19 cellular contexts compared by ENCODE assay signal in genomic region chr6:26335631-26336323, GRCh38. TPM values are rescaled to one million over a fixed set of nuclear protein-coding genes. Genes with fewer than 3 reads are reported as not detected.
DNase-seq lines count a peak whose midpoint lies in the region; ATAC-seq and TF ChIP-seq lines count a peak whose summit lies in the region.
"Had no signal": no experiment of that assay in that cellular context is flagged by ENCODE, and none has a peak within 500 bp of the region (broad histone marks: within the 10 kb centered on the region; RNA-seq: fewer than 3 reads in every experiment).

No MANE protein-coding gene starts in this region.

- H3K4me2 ChIP-seq in KMS-11, result peak overlapping the region; percentile 33; the same call in 1 of the 2 replicates
- no peak overlapping the region for H3K4me2 ChIP-seq in neural progenitor cell

- H2AFZ ChIP-seq in KMS-11 (ENCODE audit: low read depth) (peak overlapping the region; percentile 23), neural progenitor cell (replicated peaks) (no peak overlapping the region)

- no peaks in the 10 kb centered on the region for H3K9me3 Mint-ChIP-seq in activated CD8-positive, alpha-beta T cell treated with anti-CD3 and anti-CD28 coated beads, Interleukin-2, amount 10 ng/mL, durations not matched to agents 7 days and 5 days (ENCODE audit: insufficient read depth)
- H3K9me3 Mint-ChIP-seq in activated CD8-positive, alpha-beta T cell treated with anti-CD3 and anti-CD28 coated beads for 36 hours, result no peaks in the 10 kb centered on the region
- H3K9me3 Mint-ChIP-seq in activated CD4-positive, alpha-beta memory T cell treated with anti-CD3 and anti-CD28 coated beads, Interleukin-2, amount 10 ng/mL, durations not matched to agents 7 days and 5 days, result no peaks in the 10 kb centered on the region
- H3K9me3 Mint-ChIP-seq in neural progenitor cell, result no peaks in the 10 kb centered on the region
- H3K9me3 Mint-ChIP-seq: activated T-cell treated with anti-CD3 and anti-CD28 coated beads, Interleukin-2, amount 50 U/mL, for 4 hours had no signal

- peaks cover 2% of the 10 kb centered on the region for H3K36me3 Mint-ChIP-seq in activated CD8-positive, alpha-beta T cell treated with anti-CD3 and anti-CD28 coated beads, Interleukin-2, amount 10 ng/mL, durations not matched to agents 7 days and 5 days (ENCODE audit: low read depth)
- peaks cover 1% of the 10 kb centered on the region for H3K36me3 Mint-ChIP-seq in activated CD8-positive, alpha-beta T cell treated with anti-CD3 and anti-CD28 coated beads for 36 hours (ENCODE audit: low read depth)
- no peaks in the 10 kb centered on the region for H3K36me3 Mint-ChIP-seq in activated CD4-positive, alpha-beta memory T cell treated with anti-CD3 and anti-CD28 coated beads, Interleukin-2, amount 10 ng/mL, durations not matched to agents 7 days and 5 days (ENCODE audit: low read depth)
- H3K36me3 Mint-ChIP-seq in neural progenitor cell, result no peaks in the 10 kb centered on the region

- TF ChIP-seq CTCF in activated CD8-positive, alpha-beta T cell treated with anti-CD3 and anti-CD28 coated beads for 36 hours (IDR thresholded peaks at IDR 0.05), result no peak
- no peak for TF ChIP-seq CTCF in KMS-11 (conservative IDR thresholded peaks at IDR 0.05; ENCODE audit: low read depth, low read length)
- TF ChIP-seq CTCF in neural progenitor cell (IDR thresholded peaks at IDR 0.05), result no peak

- peaks cover 5% of the 10 kb centered on the region for H3F3A ChIP-seq in neural progenitor cell (ENCODE audit: low read depth)

- H3K4me1 ChIP-seq in KMS-11 (ENCODE audit: low read depth, poor library complexity, severe bottlenecking), result peaks cover 66% of the 10 kb centered on the region
- H3K4me1 ChIP-seq in neural progenitor cell, result peaks cover 8% of the 10 kb centered on the region
- H3K4me1 ChIP-seq: gastrocnemius medialis, tibial nerve had no signal

- H3K27me3 ChIP-seq in KMS-11 (ENCODE audit: insufficient read depth, low read depth), result no peaks in the 10 kb centered on the region
- peaks cover 31% of the 10 kb centered on the region for H3K27me3 ChIP-seq in neural progenitor cell

- H3K79me2 ChIP-seq in KMS-11 (ENCODE audit: insufficient read depth, low read depth) (no peaks in the 10 kb centered on the region), neural progenitor cell (ENCODE audit: low read depth) (no peaks in the 10 kb centered on the region)

- H3K27me3 Mint-ChIP-seq in activated CD8-positive, alpha-beta T cell treated with anti-CD3 and anti-CD28 coated beads, Interleukin-2, amount 10 ng/mL, durations not matched to agents 7 days and 5 days (ENCODE audit: low read depth), result peaks cover 7% of the 10 kb centered on the region
- peaks cover 10% of the 10 kb centered on the region for H3K27me3 Mint-ChIP-seq in activated CD8-positive, alpha-beta T cell treated with anti-CD3 and anti-CD28 coated beads for 36 hours
- H3K27me3 Mint-ChIP-seq in activated CD4-positive, alpha-beta memory T cell treated with anti-CD3 and anti-CD28 coated beads, Interleukin-2, amount 10 ng/mL, durations not matched to agents 7 days and 5 days, result peaks cover 19% of the 10 kb centered on the region
- peaks cover 25% of the 10 kb centered on the region for H3K27me3 Mint-ChIP-seq in neural progenitor cell (ENCODE audit: insufficient read depth, low read depth)

- H3K9me3 ChIP-seq in neural progenitor cell (ENCODE audit: low read depth), result no peaks in the 10 kb centered on the region
- H3K9me3 ChIP-seq: gastrocnemius medialis, neutrophil, tibial nerve had no signal

- peaks cover 53% of the 10 kb centered on the region for H3K4me1 Mint-ChIP-seq in activated CD8-positive, alpha-beta T cell treated with anti-CD3 and anti-CD28 coated beads, Interleukin-2, amount 10 ng/mL, durations not matched to agents 7 days and 5 days (ENCODE audit: low read depth)
- H3K4me1 Mint-ChIP-seq in activated CD8-positive, alpha-beta T cell treated with anti-CD3 and anti-CD28 coated beads for 36 hours (ENCODE audit: low read depth), result peaks cover 25% of the 10 kb centered on the region
- peaks cover 53% of the 10 kb centered on the region for H3K4me1 Mint-ChIP-seq in activated CD4-positive, alpha-beta memory T cell treated with anti-CD3 and anti-CD28 coated beads, Interleukin-2, amount 10 ng/mL, durations not matched to agents 7 days and 5 days
- H3K4me1 Mint-ChIP-seq in neural progenitor cell, result peaks cover 25% of the 10 kb centered on the region

- H3K4me3 Mint-ChIP-seq in activated CD8-positive, alpha-beta T cell treated with anti-CD3 and anti-CD28 coated beads, Interleukin-2, amount 10 ng/mL, durations not matched to agents 7 days and 5 days, result no peak overlapping the region
- H3K4me3 Mint-ChIP-seq in activated CD8-positive, alpha-beta T cell treated with anti-CD3 and anti-CD28 coated beads for 36 hours, result no peak overlapping the region
- H3K4me3 Mint-ChIP-seq in activated CD4-positive, alpha-beta memory T cell treated with anti-CD3 and anti-CD28 coated beads, Interleukin-2, amount 10 ng/mL, durations not matched to agents 7 days and 5 days, result no peak overlapping the region
- H3K4me3 Mint-ChIP-seq in neural progenitor cell, result peak overlapping the region; percentile 61
- H3K4me3 Mint-ChIP-seq: activated CD4-positive, alpha-beta T cell treated with anti-CD3 and anti-CD28 coated beads for 36 hours; activated T-cell treated with anti-CD3 and anti-CD28 coated beads, Interleukin-2, amount 50 U/mL, for 4 hours had no signal

- CTCF ChIA-PET in activated CD8-positive, alpha-beta T cell treated with anti-CD3 and anti-CD28 coated beads, Interleukin-2, amount 10 ng/mL, durations not matched to agents 7 days and 5 days (lab: Charles Lee), result interaction anchor here (0.9 to 5.2 kb wide), 6 partner anchors 10 to 260 kb away, joined by 3 to 22 read pairs (median 3); no protein-coding TSS in a partner anchor
- CTCF ChIA-PET in activated CD8-positive, alpha-beta T cell treated with anti-CD3 and anti-CD28 coated beads for 36 hours (lab: Charles Lee), result interaction anchor here (1.3 to 3.5 kb wide), 2 partner anchors 13 to 30 kb away, joined by 3 to 14 read pairs; no protein-coding TSS in a partner anchor
- CTCF ChIA-PET in activated CD4-positive, alpha-beta memory T cell treated with anti-CD3 and anti-CD28 coated beads, Interleukin-2, amount 10 ng/mL, durations not matched to agents 7 days and 5 days (lab: Charles Lee), result interaction anchor here (0.6 to 3.2 kb wide), 4 partner anchors 63 to 260 kb away, joined by 3 to 12 read pairs (median 4); a partner anchor contains a TSS

- no peaks in the 10 kb centered on the region for H4K20me1 ChIP-seq in KMS-11 (ENCODE audit: insufficient read depth)
- H4K20me1 ChIP-seq in neural progenitor cell (ENCODE audit: low read depth), result peaks cover 4% of the 10 kb centered on the region

- H3K36me3 ChIP-seq in KMS-11 (ENCODE audit: insufficient read depth) (no peaks in the 10 kb centered on the region), neural progenitor cell (no peaks in the 10 kb centered on the region)
- H3K36me3 ChIP-seq: gastrocnemius medialis, neutrophil, tibial nerve had no signal

- no peak for ATAC-seq in activated CD8-positive, alpha-beta T cell treated with anti-CD3 and anti-CD28 coated beads, Interleukin-2, amount 10 ng/mL, durations not matched to agents 7 days and 5 days
- no peak for ATAC-seq in activated CD8-positive, alpha-beta T cell treated with anti-CD3 and anti-CD28 coated beads for 36 hours
- no peak for ATAC-seq in HG02642 (IDR thresholded peaks at IDR 0.05; ENCODE audit: poor library complexity, unreplicated experiment)
- ATAC-seq: activated CD4-positive, alpha-beta T cell treated with anti-CD3 and anti-CD28 coated beads for 36 hours; activated T-cell treated with anti-CD3 and anti-CD28 coated beads, Interleukin-2, amount 50 U/mL, for 4 hours; gastrocnemius medialis had no signal

- H3K9ac ChIP-seq in KMS-11 (no peak overlapping the region), neural progenitor cell (no peak overlapping the region)

- POLR2A ChIA-PET in activated CD8-positive, alpha-beta T cell treated with anti-CD3 and anti-CD28 coated beads, Interleukin-2, amount 10 ng/mL, durations not matched to agents 7 days and 5 days (lab: Charles Lee), result interaction anchor here (0.7 to 1.8 kb wide), 4 partner anchors 51 to 138 kb away, joined by 3 to 6 read pairs (median 3); a partner anchor contains a TSS
- POLR2A ChIA-PET in activated CD8-positive, alpha-beta T cell treated with anti-CD3 and anti-CD28 coated beads for 36 hours (lab: Charles Lee), result interaction anchor here (1.4 kb wide), 1 partner anchor 85 kb away, joined by 4 read pairs; a partner anchor contains a TSS
- POLR2A ChIA-PET in activated CD4-positive, alpha-beta memory T cell treated with anti-CD3 and anti-CD28 coated beads, Interleukin-2, amount 10 ng/mL, durations not matched to agents 7 days and 5 days (lab: Charles Lee), result interaction anchor here (0.9 to 1.8 kb wide), 5 partner anchors 25 to 202 kb away, joined by 3 to 7 read pairs (median 4); partner anchors contain the start of gene HMGN4

- H3K27ac Mint-ChIP-seq in activated CD8-positive, alpha-beta T cell treated with anti-CD3 and anti-CD28 coated beads, Interleukin-2, amount 10 ng/mL, durations not matched to agents 7 days and 5 days, result peak overlapping the region; percentile 81
- no peak overlapping the region for H3K27ac Mint-ChIP-seq in activated CD8-positive, alpha-beta T cell treated with anti-CD3 and anti-CD28 coated beads for 36 hours
- H3K27ac Mint-ChIP-seq in activated CD4-positive, alpha-beta memory T cell treated with anti-CD3 and anti-CD28 coated beads, Interleukin-2, amount 10 ng/mL, durations not matched to agents 7 days and 5 days, result peak overlapping the region; percentile 52
- no peak overlapping the region for H3K27ac Mint-ChIP-seq in neural progenitor cell
- H3K27ac Mint-ChIP-seq: activated CD4-positive, alpha-beta T cell treated with anti-CD3 and anti-CD28 coated beads for 36 hours had no signal

- no peak overlapping the region for H3K4me3 ChIP-seq in KMS-11 (IDR thresholded peaks at IDR 0.05; ENCODE audit: insufficient read depth, low read depth, low read length)
- no peak overlapping the region for H3K4me3 ChIP-seq in neural progenitor cell
- H3K4me3 ChIP-seq: gastrocnemius medialis, tibial nerve had no signal

- intact Hi-C loops in activated CD8-positive, alpha-beta T cell treated with anti-CD3 and anti-CD28 coated beads for 36 hours (cut with micrococcal nuclease), result no loop called here

- DNase-seq in activated CD8-positive, alpha-beta T cell treated with anti-CD3 and anti-CD28 coated beads, Interleukin-2, amount 10 ng/mL, durations not matched to agents 7 days and 5 days, result no peak
- no peak for DNase-seq in activated CD8-positive, alpha-beta T cell treated with anti-CD3 and anti-CD28 coated beads for 36 hours
- DNase-seq in activated CD4-positive, alpha-beta memory T cell treated with anti-CD3 and anti-CD28 coated beads, Interleukin-2, amount 10 ng/mL, durations not matched to agents 7 days and 5 days, result no peak
- no peak for DNase-seq in neural progenitor cell (ENCODE audit: low spot score)
- DNase-seq in DMS79 treated with DMSO at 0.1 percent for 48 hours (lab: John Stamatoyannopoulos, UW), result no peak
- DNase-seq in NCI-H774 (lab: John Stamatoyannopoulos, UW), result no peak
- DNase-seq: activated CD4-positive, alpha-beta T cell treated with anti-CD3 and anti-CD28 coated beads for 36 hours; activated T-cell treated with anti-CD3 and anti-CD28 coated beads, Interleukin-2, amount 50 U/mL, for 4 hours; gastrocnemius medialis; left colon; midbrain; NCI-H2029 treated with DMSO at 0.1 percent for 48 hours; NCI-H510A; Right ventricle myocardium superior; T-helper 9 cell had no signal

- H3K27ac ChIP-seq in KMS-11 (peak overlapping the region; percentile 49; the same call in 1 of the 2 replicates), neural progenitor cell (no peak overlapping the region)
- H3K27ac ChIP-seq: gastrocnemius medialis, neutrophil, tibial nerve had no signal

RNA-seq across cellular contexts. Expression of gene BTN3A2, which starts 29.2 kb away (rescaled TPM):
- total RNA-seq in activated CD8-positive, alpha-beta T cell treated with anti-CD3 and anti-CD28 coated beads, Interleukin-2, amount 10 ng/mL, durations not matched to agents 7 days and 5 days, result 10 to 100 TPM; 69.0 to 78.3 TPM
- total RNA-seq in activated CD8-positive, alpha-beta T cell treated with anti-CD3 and anti-CD28 coated beads for 36 hours, result 10 to 100 TPM; 58.4 to 63.5 TPM
- total RNA-seq in activated CD4-positive, alpha-beta memory T cell treated with anti-CD3 and anti-CD28 coated beads, Interleukin-2, amount 10 ng/mL, durations not matched to agents 7 days and 5 days, result 100 to 1,000 TPM; 120 to 130 TPM
- total RNA-seq in neural progenitor cell (ENCODE audit: low replicate concordance), result 3.2 and 5.9 TPM in 2 replicates

RNA-seq across cellular contexts. Expression of gene BTN2A2, which starts 47.1 kb away (rescaled TPM):
- total RNA-seq in activated CD8-positive, alpha-beta T cell treated with anti-CD3 and anti-CD28 coated beads, Interleukin-2, amount 10 ng/mL, durations not matched to agents 7 days and 5 days, result 10 to 100 TPM; 10.3 to 11.4 TPM
- total RNA-seq in activated CD8-positive, alpha-beta T cell treated with anti-CD3 and anti-CD28 coated beads for 36 hours, result 10 to 100 TPM; 12.8 to 16.1 TPM
- total RNA-seq in activated CD4-positive, alpha-beta memory T cell treated with anti-CD3 and anti-CD28 coated beads, Interleukin-2, amount 10 ng/mL, durations not matched to agents 7 days and 5 days, result 10 to 100 TPM; 23.4 to 25.7 TPM
- 28.2 and 30.9 TPM in 2 replicates for total RNA-seq in neural progenitor cell (ENCODE audit: low replicate concordance)

Comparison
In these comparisons a context has a peak if more than half of its experiments do, and no peak if none do; other contexts are left out.
1. H3K27ac Mint-ChIP-seq: peak in activated CD8-positive, alpha-beta T cell treated with anti-CD3 and anti-CD28 coated beads, Interleukin-2, amount 10 ng/mL, durations not matched to agents 7 days and 5 days (single experiment) and activated CD4-positive, alpha-beta memory T cell treated with anti-CD3 and anti-CD28 coated beads, Interleukin-2, amount 10 ng/mL, durations not matched to agents 7 days and 5 days (single experiment); none in activated CD8-positive, alpha-beta T cell treated with anti-CD3 and anti-CD28 coated beads for 36 hours (single experiment) and neural progenitor cell (single experiment).